Comparison of ENCODE assay signal across 8 cellular contexts in the genomic region with DNA sequence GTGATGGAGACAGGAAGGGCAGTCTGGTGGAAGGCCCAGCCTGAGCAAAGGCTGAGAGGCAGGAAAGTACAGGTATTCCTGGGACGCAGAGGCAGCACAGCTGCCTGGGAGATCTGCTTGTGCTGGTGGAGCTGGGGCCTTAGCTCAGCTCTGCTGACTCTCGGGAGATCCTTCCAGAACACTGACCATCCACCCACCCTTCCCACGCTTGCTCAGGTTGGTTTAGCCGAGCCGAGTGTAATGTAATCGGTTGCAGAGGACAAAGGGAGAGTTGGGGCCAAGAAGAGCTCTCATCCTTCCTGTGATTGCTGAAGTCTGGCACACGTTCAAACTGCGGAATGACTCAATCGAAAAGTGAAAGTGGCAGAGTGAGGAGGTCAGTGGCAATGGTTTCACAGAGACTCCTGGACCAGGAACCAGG. TPM values are rescaled to one million over a fixed set of nuclear protein-coding genes. Genes with fewer than 3 reads are reported as not detected.
DNase-seq lines count a peak whose midpoint lies in the region; ATAC-seq and TF ChIP-seq lines count a peak whose summit lies in the region.

No MANE protein-coding gene starts in this region.

- H3K4me1 ChIP-seq in osteoblast (ENCODE audit: insufficient read depth, low read length): peaks cover 28% of the 10 kb centered on the region

- H2AFZ ChIP-seq in osteoblast (ENCODE audit: low read length): peak overlapping the region; percentile 66

- H4K20me1 ChIP-seq in osteoblast (ENCODE audit: insufficient read depth, low read length): no peaks in the 10 kb centered on the region

- H3K79me2 ChIP-seq in osteoblast (ENCODE audit: insufficient read depth, low read length): no peaks in the 10 kb centered on the region

- H3K9me3 ChIP-seq in osteoblast (ENCODE audit: low read depth, low read length): no peaks in the 10 kb centered on the region

- H3K36me3 ChIP-seq in osteoblast (ENCODE audit: insufficient read depth, low read length): no peaks in the 10 kb centered on the region

- no peaks in the 10 kb centered on the region for H3K27me3 ChIP-seq in osteoblast (ENCODE audit: insufficient read depth, low read length)

- H3K27ac ChIP-seq in osteoblast (ENCODE audit: low read depth, low read length): peak overlapping the region; percentile 48
- no peak overlapping the region for H3K27ac ChIP-seq in caudate nucleus (ENCODE audit: low read depth, low read length)

- DNase-seq in GM12864 (ENCODE audit: low read depth): peak; percentile 25
- DNase-seq in NCI-H1092 (lab: John Stamatoyannopoulos, UW): peak; percentile 8
- DNase-seq in cerebellum (ENCODE audit: low spot score): peak; percentile 54
- peak; percentile 95 for DNase-seq in osteoblast (ENCODE audit: insufficient read length, low spot score, missing footprints)
- DNase-seq in NK-92 treated with Interleukin-12 subunit alpha and Interleukin-12 subunit beta, amount 100 ng/mL, for 24 hours (lab: John Stamatoyannopoulos, UW): no peak
- DNase-seq in caudate nucleus (lab: John Stamatoyannopoulos, UW): no peak

- ATAC-seq in HG03135 (IDR thresholded peaks at IDR 0.05; ENCODE audit: unreplicated experiment): no peak
- ATAC-seq in HG03280 (IDR thresholded peaks at IDR 0.05; ENCODE audit: unreplicated experiment): no peak

- no peak for TF ChIP-seq CTCF in GM12864 (IDR thresholded peaks at IDR 0.05; ENCODE audit: low read depth, low read length, missing control alignments)
- no peak for TF ChIP-seq CTCF in osteoblast (IDR thresholded peaks at IDR 0.05; ENCODE audit: extremely low read depth, low read depth, low read length)

- peak overlapping the region; percentile 68 for H3K4me2 ChIP-seq in osteoblast (ENCODE audit: insufficient read depth, low read length)

- H3K4me3 ChIP-seq in GM12864 (ENCODE audit: low read depth, low read length) (no peak overlapping the region), osteoblast (ENCODE audit: insufficient read depth, low read length) (peak overlapping the region; percentile 8)

RNA-seq across cellular contexts. Expression of a gene that starts 43.1 kb away (rescaled TPM):
- total RNA-seq in cerebellum: 0.73 TPM
- total RNA-seq in osteoblast: 1.2 and 1.8 TPM in 2 replicates

RNA-seq across cellular contexts. Expression of a gene that starts 55.5 kb away (rescaled TPM):
- 5.0 TPM for total RNA-seq in cerebellum
- 21.2 and 44.5 TPM in 2 replicates for total RNA-seq in osteoblast

Comparison
In these comparisons a context has a peak if more than half of its experiments do, and no peak if none do; other contexts are left out.
1. DNase-seq: peak in GM12864 (single experiment), NCI-H1092 (single experiment), cerebellum (single experiment) and osteoblast (single experiment); none in NK-92 treated with Interleukin-12 subunit alpha and Interleukin-12 subunit beta, amount 100 ng/mL, for 24 hours (single experiment) and caudate nucleus (0 of 61).